Comparison of ENCODE assay signal across 8 cellular contexts in genomic region chr16:70065746-70066658, GRCh38. TPM values are rescaled to one million over a fixed set of nuclear protein-coding genes. Genes with fewer than 3 reads are reported as not detected.
DNase-seq lines count a peak whose midpoint lies in the region; ATAC-seq, FAIRE-seq and TF ChIP-seq lines count a peak whose summit lies in the region.
"Not testable (repeated sequence)": the region's sequence is repeated elsewhere in the genome, so short reads cannot be mapped to it uniquely, and the experiment has no call there.

No MANE protein-coding gene starts in this region.

- H3K9ac ChIP-seq in kidney (ENCODE audit: low read length in 2 of 2) = peak overlapping the region; percentile 60 to 65

- H3K27ac ChIP-seq in kidney (ENCODE audit: low read depth in 2 of 2, low read length in 2 of 2) = peak overlapping the region; percentile 60 to 83

- H3K4me1 ChIP-seq in BE2C; kidney (ENCODE audit: control insufficient read depth in 1 of 2, insufficient read depth in 1 of 2, low read depth in 1 of 2, low read length in 2 of 2): not testable (repeated sequence)

- H3K36me3 ChIP-seq in BE2C; kidney (ENCODE audit: control insufficient read depth in 1 of 2, insufficient read depth in 2 of 2, low read length in 2 of 2): not testable (repeated sequence)

- not testable (repeated sequence) for FAIRE-seq in kidney (lab: Jason Lieb, UNC)

- not testable (repeated sequence) for H3K9me3 ChIP-seq in BE2C; kidney (ENCODE audit: control insufficient read depth in 1 of 2, low read length in 2 of 2)

- H3K27me3 ChIP-seq in BE2C = not testable (repeated sequence)

- peak; percentile 93 for ATAC-seq in HG03439 (IDR thresholded peaks at IDR 0.05; ENCODE audit: unreplicated experiment)

- TF ChIP-seq CTCF in BE2C (IDR thresholded peaks at IDR 0.05; ENCODE audit: low read depth, low read length); kidney (IDR thresholded peaks at IDR 0.05; ENCODE audit: borderline replicate concordance, extremely low read depth, insufficient read depth): not testable (repeated sequence)

- intact Hi-C loops in kidney (cut with DNase I) = not testable (repeated sequence)

- DNase-seq in BE2C (peak; percentile 89), GM19240 (ENCODE audit: insufficient read length, low spot score) (peak; percentile 68), NCI-H446 treated with DMSO at 0.1 percent for 48 hours (lab: John Stamatoyannopoulos, UW) (peak; percentile 50), cerebellar cortex (ENCODE audit: low spot score) (peak; percentile 90), kidney (peak; percentile 96)
- peak; percentile 90 for DNase-seq in activated CD4-positive, CD25-positive, alpha-beta regulatory T cell treated with anti-CD3 and anti-CD28 coated beads, Interleukin-2, amount 50 U/mL, for 72 hours
- DNase-seq in stimulated activated CD4-positive, alpha-beta T cell treated with anti-CD3 and anti-CD28 coated beads, Interleukin-15, amount 100 ng/mL, for 1 hour (ENCODE audit: low read depth in 1 of 2, low spot score in 1 of 2) = peak; percentile 89 to 90

- H3K4me3 ChIP-seq in BE2C (ENCODE audit: low read depth, low read length) (peak overlapping the region; percentile 66), kidney (ENCODE audit: low read length in 2 of 2) (peak overlapping the region; percentile 77)

RNA-seq across cellular contexts. Expression of gene PDPR, which starts 48.1 kb away (rescaled TPM):
- polyA plus RNA-seq in BE2C (2012; ENCODE audit: insufficient read depth, insufficient read length, low read depth) = 19.0 TPM
- total RNA-seq in kidney = 46.9 TPM
- polyA plus RNA-seq in kidney (ENCODE audit: insufficient read depth, low read depth, low replicate concordance) = 7.0 TPM

Comparison
In these comparisons a context has a peak if more than half of its experiments do, and no peak if none do; other contexts are left out.
1. Peak in every context shown above with its lines: DNase-seq, ATAC-seq, H3K4me3 ChIP-seq and H3K27ac ChIP-seq.